Comparison of ENCODE assay signal across 24 cellular contexts in genomic region chr6:119957195-119957594, GRCh38.
A peak's percentile ranks its signal among the peaks of the same experiment; 100 is the strongest.
DNase-seq lines count a peak whose midpoint lies in the region; ATAC-seq, FAIRE-seq and TF ChIP-seq lines count a peak whose summit lies in the region.
"Had no signal": no experiment of that assay in that cellular context is flagged by ENCODE, and none has a peak within 500 bp of the region (broad histone marks: within the 10 kb centered on the region; RNA-seq: fewer than 3 reads in every experiment).

No MANE protein-coding gene starts in this region.

- no peak overlapping the region for H3K23ac ChIP-seq in neuronal stem cell (ENCODE audit: low read depth, low read length, poor library complexity)

- H4K20me1 ChIP-seq in astrocyte (ENCODE audit: insufficient read depth, low read length), result no peaks in the 10 kb centered on the region
- H4K20me1 ChIP-seq: BLaER1 treated with 17β-estradiol and CSF1 and Interleukin-3, amounts not matched to agents 10 nM and 100 nM had no signal

- H3K27me3 Mint-ChIP-seq in astrocyte (ENCODE audit: low read depth, unreplicated experiment), result no peaks in the 10 kb centered on the region

- H4K8ac ChIP-seq in neuronal stem cell (ENCODE audit: low read depth, low read length), result no peak overlapping the region

- H3K27me3 ChIP-seq in astrocyte (ENCODE audit: insufficient read depth, low read length), result no peaks in the 10 kb centered on the region
- H3K27me3 ChIP-seq in neuronal stem cell (ENCODE audit: control insufficient read depth in 3 of 3, insufficient read depth in 3 of 3, low read depth in 1 of 3, low read length in 3 of 3), result no peaks in the 10 kb centered on the region
- H3K27me3 ChIP-seq: BLaER1 treated with 17β-estradiol and CSF1 and Interleukin-3, amounts not matched to agents 10 nM and 100 nM; SJCRH30 had no signal

- peaks cover 18% of the 10 kb centered on the region for H3K4me1 Mint-ChIP-seq in astrocyte (ENCODE audit: low read depth, unreplicated experiment)

- H3K14ac ChIP-seq in neuronal stem cell (ENCODE audit: low read length), result no peak overlapping the region

- TF ChIP-seq CTCF in astrocyte (IDR thresholded peaks at IDR 0.05; ENCODE audit: insufficient read depth, low read depth, low read length) (no peak), RWPE1 (conservative IDR thresholded peaks at IDR 0.05; ENCODE audit: low read depth) (no peak)

- no peaks in the 10 kb centered on the region for H3K36me3 Mint-ChIP-seq in astrocyte (ENCODE audit: low read depth, unreplicated experiment)
- H3K36me3 Mint-ChIP-seq: CD8-positive, alpha-beta T cell had no signal

- H4K91ac ChIP-seq in neuronal stem cell (ENCODE audit: low read depth, low read length, poor library complexity), result no peak overlapping the region

- H2BK15ac ChIP-seq in neuronal stem cell (ENCODE audit: low read length), result no peak overlapping the region

- ATAC-seq in SK-N-SH treated with all-trans-retinoic acid at 6 μM for 48 hours (no peak), GM19324 (IDR thresholded peaks at IDR 0.05; ENCODE audit: low FRiP score, unreplicated experiment) (no peak)
- ATAC-seq: CD8-positive, alpha-beta T cell had no signal

- H2AK5ac ChIP-seq in neuronal stem cell (ENCODE audit: low read depth, low read length), result no peak overlapping the region

- no peak overlapping the region for H3K9ac ChIP-seq in astrocyte (ENCODE audit: low read length)
- H3K9ac ChIP-seq in neuronal stem cell (ENCODE audit: low read depth, low read length, poor library complexity), result no peak overlapping the region
- H3K9ac ChIP-seq: BLaER1 treated with 17β-estradiol and CSF1 and Interleukin-3, amounts not matched to agents 10 nM and 100 nM; KMS-11 had no signal

- no peak overlapping the region for H2BK120ac ChIP-seq in neuronal stem cell (ENCODE audit: low read depth, low read length)

- no CpG with 5 or more reads among the region's 3 CpGs for WGBS in neuronal stem cell (ENCODE audit: extremely low coverage in 2 of 2, insufficient read length in 2 of 2, insufficient replicate concordance in 1 of 2), 2 donors

- no peak overlapping the region for H3K4ac ChIP-seq in neuronal stem cell (ENCODE audit: low read length)

- H3K4me3 Mint-ChIP-seq in astrocyte (ENCODE audit: unreplicated experiment), result no peak overlapping the region
- H3K4me3 Mint-ChIP-seq: CD8-positive, alpha-beta T cell had no signal

- H3K27ac Mint-ChIP-seq in astrocyte (ENCODE audit: unreplicated experiment), result peak overlapping the region; percentile 64
- H3K27ac Mint-ChIP-seq: CD8-positive, alpha-beta T cell had no signal

- H3K36me3 ChIP-seq in astrocyte (ENCODE audit: insufficient read depth, low read length) (no peaks in the 10 kb centered on the region), neuronal stem cell (replicated peaks in 1 of 2; ENCODE audit: control insufficient read depth in 2 of 2, insufficient read depth in 2 of 2, low read length in 2 of 2) (no peaks in the 10 kb centered on the region)
- H3K36me3 ChIP-seq: BLaER1 treated with 17β-estradiol and CSF1 and Interleukin-3, amounts not matched to agents 10 nM and 100 nM; HAP-1; SJCRH30 had no signal

- no peaks in the 10 kb centered on the region for H3K79me1 ChIP-seq in neuronal stem cell (ENCODE audit: low read depth, low read length)

- no peak for FAIRE-seq in astrocyte (lab: Jason Lieb, UNC)
- FAIRE-seq: D721Med had no signal

- no peak overlapping the region for H3K27ac ChIP-seq in astrocyte (ENCODE audit: low read depth, low read length)
- peak overlapping the region; percentile 38 for H3K27ac ChIP-seq in neuronal stem cell (replicated peaks; ENCODE audit: low read length)
- no peak overlapping the region for H3K27ac ChIP-seq in RWPE1
- H3K27ac ChIP-seq: BLaER1 treated with 17β-estradiol and CSF1 and Interleukin-3, amounts not matched to agents 10 nM and 100 nM; KMS-11; SJCRH30 had no signal

- H2AFZ ChIP-seq in astrocyte (ENCODE audit: low read depth, low read length), result no peak overlapping the region
- peak overlapping the region; percentile 61 for H2AFZ ChIP-seq in neuronal stem cell (ENCODE audit: low read length)

- CTCF ChIA-PET in RWPE1 (lab: Yijun Ruan, JAX), result interaction anchor here (0.6 kb wide), 1 partner anchor 1199 kb away, joined by 5 read pairs; no protein-coding TSS in a partner anchor

- H3K4me2 ChIP-seq in astrocyte (ENCODE audit: low read length), result no peak overlapping the region
- no peak overlapping the region for H3K4me2 ChIP-seq in neuronal stem cell (ENCODE audit: insufficient read depth, low read length, poor library complexity, severe bottlenecking)
- H3K4me2 ChIP-seq: BLaER1 treated with 17β-estradiol and CSF1 and Interleukin-3, amounts not matched to agents 10 nM and 100 nM; KMS-11 had no signal

- H3K9me3 ChIP-seq in astrocyte (ENCODE audit: insufficient read depth, low read depth, low read length) (no peaks in the 10 kb centered on the region), neuronal stem cell (replicated peaks in 1 of 2; ENCODE audit: control insufficient read depth in 2 of 2, insufficient read depth in 1 of 2, low read depth in 1 of 2, low read length in 2 of 2) (no peaks in the 10 kb centered on the region)
- H3K9me3 ChIP-seq: BLaER1 treated with 17β-estradiol and CSF1 and Interleukin-3, amounts not matched to agents 10 nM and 100 nM; HAP-1; SJCRH30 had no signal

- H2BK12ac ChIP-seq in neuronal stem cell (ENCODE audit: low read length), result no peak overlapping the region

- POLR2A ChIA-PET in RWPE1 (lab: Yijun Ruan, JAX; ENCODE audit: low non-redundant PET), result no interaction called here

- H3K9me3 Mint-ChIP-seq in astrocyte (ENCODE audit: unreplicated experiment), result no peaks in the 10 kb centered on the region

- DNase-seq in ELF-1 (ENCODE audit: low read depth, low spot score), result peak; percentile 78
- no peak for DNase-seq in astrocyte (ENCODE audit: low read depth)
- DNase-seq in iPS-NIHi11 (ENCODE audit: low spot score), result peak; percentile 19
- DNase-seq in neuronal stem cell (ENCODE audit: low spot score), result peak; percentile 23
- no peak for DNase-seq in activated CD8-positive, alpha-beta memory T cell treated with anti-CD3 and anti-CD28 coated beads for 24 hours
- no peak for DNase-seq in RWPE1 (ENCODE audit: low spot score)
- DNase-seq: 8988T; CD8-positive, alpha-beta T cell; DMS53; GF-D8; IMR-90; NCI-H1105; NCI-H146; NCI-H2029 treated with DMSO at 0.1 percent for 48 hours; NCI-H226; NCI-H510A treated with DMSO at 0.1 percent for 48 hours; NCI-H748 treated with DMSO at 0.1 percent for 48 hours; SJCRH30 had no signal

- no peaks in the 10 kb centered on the region for H3K79me2 ChIP-seq in astrocyte (ENCODE audit: insufficient read depth, low read length)

- H3K4me3 ChIP-seq in astrocyte (ENCODE audit: insufficient read depth, low read depth, low read length) (no peak overlapping the region), neuronal stem cell (ENCODE audit: low read length in 2 of 2) (no peak overlapping the region)
- H3K4me3 ChIP-seq: BLaER1 treated with 17β-estradiol and CSF1 and Interleukin-3, amounts not matched to agents 10 nM and 100 nM; HAP-1; SJCRH30 had no signal

- H3K4me1 ChIP-seq in astrocyte (ENCODE audit: insufficient read depth, low read length) (no peaks in the 10 kb centered on the region), neuronal stem cell (ENCODE audit: control insufficient read depth in 2 of 2, insufficient read depth in 1 of 2, low read depth in 1 of 2, low read length in 2 of 2) (peaks cover 5% of the 10 kb centered on the region in 2 donors)
- H3K4me1 ChIP-seq: BLaER1 treated with 17β-estradiol and CSF1 and Interleukin-3, amounts not matched to agents 10 nM and 100 nM; HAP-1; SJCRH30 had no signal

- no peak overlapping the region for H2BK5ac ChIP-seq in neuronal stem cell (ENCODE audit: low read length)

- peak overlapping the region; percentile 77 for H3K18ac ChIP-seq in neuronal stem cell (ENCODE audit: low read length)

TF ChIP-seq in SK-N-SH treated with all-trans-retinoic acid at 6 μM for 48 hours, 23 proteins besides CTCF, POLR2A, EP300 and RAD21 (continues in another document):
- TF ChIP-seq RARB (CRISPR knock-in tag; IDR thresholded peaks at IDR 0.05), result no peak
- TF ChIP-seq, protein P1, sequence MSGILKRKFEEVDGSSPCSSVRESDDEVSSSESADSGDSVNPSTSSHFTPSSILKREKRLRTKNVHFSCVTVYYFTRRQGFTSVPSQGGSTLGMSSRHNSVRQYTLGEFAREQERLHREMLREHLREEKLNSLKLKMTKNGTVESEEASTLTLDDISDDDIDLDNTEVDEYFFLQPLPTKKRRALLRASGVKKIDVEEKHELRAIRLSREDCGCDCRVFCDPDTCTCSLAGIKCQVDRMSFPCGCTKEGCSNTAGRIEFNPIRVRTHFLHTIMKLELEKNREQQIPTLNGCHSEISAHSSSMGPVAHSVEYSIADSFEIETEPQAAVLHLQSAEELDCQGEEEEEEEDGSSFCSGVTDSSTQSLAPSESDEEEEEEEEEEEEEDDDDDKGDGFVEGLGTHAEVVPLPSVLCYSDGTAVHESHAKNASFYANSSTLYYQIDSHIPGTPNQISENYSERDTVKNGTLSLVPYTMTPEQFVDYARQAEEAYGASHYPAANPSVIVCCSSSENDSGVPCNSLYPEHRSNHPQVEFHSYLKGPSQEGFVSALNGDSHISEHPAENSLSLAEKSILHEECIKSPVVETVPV (CRISPR knock-in tag; IDR thresholded peaks at IDR 0.05), result no peak
- no peak for TF ChIP-seq ISL1 (CRISPR knock-in tag; IDR thresholded peaks at IDR 0.05)
- TF ChIP-seq GLIS3 (CRISPR knock-in tag; IDR thresholded peaks at IDR 0.05), result no peak
- TF ChIP-seq ZC3H10 (CRISPR knock-in tag; IDR thresholded peaks at IDR 0.05), result no peak
- TF ChIP-seq TCF4 (CRISPR knock-in tag; IDR thresholded peaks at IDR 0.05; ENCODE audit: borderline replicate concordance), result no peak
- TF ChIP-seq POU6F1 (CRISPR knock-in tag; IDR thresholded peaks at IDR 0.05; ENCODE audit: borderline replicate concordance, low read depth), result no peak
- TF ChIP-seq ZNF565 (CRISPR knock-in tag; conservative IDR thresholded peaks at IDR 0.05; ENCODE audit: low read depth), result no peak
- no peak for TF ChIP-seq ESRRG (CRISPR knock-in tag; IDR thresholded peaks at IDR 0.05)
- TF ChIP-seq ZFP30 (CRISPR knock-in tag; IDR thresholded peaks at IDR 0.05), result no peak
- TF ChIP-seq CSDC2 (CRISPR knock-in tag; IDR thresholded peaks at IDR 0.05), result no peak
- TF ChIP-seq BACH2 (CRISPR knock-in tag; IDR thresholded peaks at IDR 0.05; ENCODE audit: borderline replicate concordance), result no peak
- no peak for TF ChIP-seq OSR1 (CRISPR knock-in tag; IDR thresholded peaks at IDR 0.05)

Comparison
In these comparisons a context has a peak if more than half of its experiments do, and no peak if none do; other contexts are left out.
1. DNase-seq: peak in ELF-1 (single experiment), iPS-NIHi11 (single experiment) and neuronal stem cell (single experiment); none in astrocyte (single experiment), activated CD8-positive, alpha-beta memory T cell treated with anti-CD3 and anti-CD28 coated beads for 24 hours (single experiment) and RWPE1 (single experiment).